Comparison of ENCODE assay signal across 8 cellular contexts in genomic region chr2:169361706-169362345, GRCh38. TPM values are rescaled to one million over a fixed set of nuclear protein-coding genes. Genes with fewer than 3 reads are reported as not detected.
DNase-seq lines count a peak whose midpoint lies in the region; ATAC-seq and TF ChIP-seq lines count a peak whose summit lies in the region.

No MANE protein-coding gene starts in this region.

- peak; percentile 39 for DNase-seq in Daoy (ENCODE audit: low read depth)
- no peak for DNase-seq in Panc1 (ENCODE audit: low read depth, low spot score)
- peak in 2 of 3 donors; percentile 27 to 42 for DNase-seq in mucosa of descending colon
- no peak for DNase-seq in mucosa of gallbladder (ENCODE audit: low spot score)
- DNase-seq in putamen (ENCODE audit: low spot score): no peak
- no peak for DNase-seq in activated CD4-positive, CD25-positive, alpha-beta regulatory T cell treated with anti-CD3 and anti-CD28 coated beads, Interleukin-2, amount 50 U/mL, for 72 hours

- H3K27me3 ChIP-seq in Panc1 (ENCODE audit: control insufficient read depth, insufficient read depth, low read length) (peaks cover 27% of the 10 kb centered on the region), ectodermal cell (ENCODE audit: control insufficient read depth, insufficient read depth, low read length, poor library complexity, severe bottlenecking) (peaks cover 13% of the 10 kb centered on the region)

- no peak overlapping the region for H3K27ac ChIP-seq in Panc1 (ENCODE audit: low read length)
- peak overlapping the region; percentile 71 for H3K27ac ChIP-seq in ectodermal cell (ENCODE audit: insufficient read depth, low read depth, low read length, poor library complexity, severe bottlenecking)
- H3K27ac ChIP-seq in urinary bladder (ENCODE audit: low read depth): no peak overlapping the region

- in situ Hi-C loops in Panc1 (cut with HindIII; ENCODE audit: low pct_unique_long_range_greater_than_20kb, low sequenced_read_pairs): no loop called here

- no peaks in the 10 kb centered on the region for H3K9me3 ChIP-seq in Panc1 (ENCODE audit: control insufficient read depth, insufficient read depth, low read depth, low read length)
- no peaks in the 10 kb centered on the region for H3K9me3 ChIP-seq in ectodermal cell (ENCODE audit: control insufficient read depth, low read length)
- H3K9me3 ChIP-seq in mucosa of descending colon: no peaks in the 10 kb centered on the region

- H3K4me3 ChIP-seq in Panc1 (ENCODE audit: low read depth in 2 of 2, low read length in 2 of 2) (peak overlapping the region; percentile 24 to 45), ectodermal cell (ENCODE audit: insufficient read depth, low read depth, low read length) (peak overlapping the region; percentile 72), mucosa of descending colon (no peak overlapping the region), urinary bladder (ENCODE audit: low read depth, low read length) (peak overlapping the region; percentile 37)

- no TSS peak for BruUV-seq in Panc1 (replicated peaks; lab: Mats Ljungman, UMichigan)

- WGBS in ectodermal cell, 2 experiments: 0% methylated on average over 57 of the region's 57 CpGs
- WGBS in urinary bladder: under 1% methylated on average over 57 of the region's 57 CpGs

- H3K36me3 ChIP-seq in Panc1 (ENCODE audit: control insufficient read depth, insufficient read depth, low read length): no peaks in the 10 kb centered on the region
- no peaks in the 10 kb centered on the region for H3K36me3 ChIP-seq in ectodermal cell (ENCODE audit: control insufficient read depth, insufficient read depth, low read length)
- no peaks in the 10 kb centered on the region for H3K36me3 ChIP-seq in mucosa of descending colon (ENCODE audit: low read depth)
- H3K36me3 ChIP-seq in urinary bladder (ENCODE audit: insufficient read depth): no peaks in the 10 kb centered on the region

- CTCF ChIA-PET in Panc1 (lab: Charles Lee): no interaction called here

- H3K4me1 ChIP-seq in Panc1 (ENCODE audit: control insufficient read depth, insufficient read depth, low read length) (peaks cover 15% of the 10 kb centered on the region), ectodermal cell (ENCODE audit: control insufficient read depth, insufficient read depth, low read length) (peaks cover 31% of the 10 kb centered on the region), mucosa of descending colon (ENCODE audit: low read depth) (peaks cover 35% of the 10 kb centered on the region), urinary bladder (ENCODE audit: insufficient read depth) (no peaks in the 10 kb centered on the region)

- intact Hi-C loops in Panc1 (cut with micrococcal nuclease; ENCODE audit: unreplicated experiment): no loop called here
- intact Hi-C loops in mucosa of descending colon (cut with DNase I, micrococcal nuclease): no loop called here

- POLR2A ChIA-PET in Panc1 (lab: Charles Lee): no interaction called here

- TF ChIP-seq CTCF in Panc1 (IDR thresholded peaks at IDR 0.05): no peak
- TF ChIP-seq CTCF in mucosa of descending colon (IDR thresholded peaks at IDR 0.05): no peak

- ATAC-seq in Panc1 (peak; percentile 75), mucosa of descending colon (peak; percentile 35)

RNA-seq across cellular contexts. Expression of gene LRP2, which starts 0.5 kb away (rescaled TPM):
- total RNA-seq in Daoy (2014; rRNA removed; shearing (Covaris generic)): under 0.01 TPM in 1 of 2 replicates, not detected in the other
- 0.10 TPM for total RNA-seq in Panc1 (2021; ENCODE audit: unreplicated experiment)
- polyA plus RNA-seq in Panc1 (2012; ENCODE audit: insufficient read length): not detected
- polyA plus RNA-seq in ectodermal cell (2013, experiment 1 of 4): 77.9 TPM
- 108 TPM for polyA plus RNA-seq in ectodermal cell (2013, experiment 2 of 4)
- polyA plus RNA-seq in ectodermal cell (2013, experiment 3 of 4): 69.1 TPM
- 82.8 TPM for polyA plus RNA-seq in ectodermal cell (2013, experiment 4 of 4)
- under 1 TPM in 1 of 3 donors, not detected in 2; 0.06 TPM for total RNA-seq in mucosa of descending colon
- 0.26 TPM for total RNA-seq in urinary bladder
- polyA plus RNA-seq in urinary bladder: not detected
- 13.6 TPM for total RNA-seq in mucosa of gallbladder

Comparison
In these comparisons a context has a peak if more than half of its experiments do, and no peak if none do; other contexts are left out.
1. DNase-seq: peak in Daoy (single experiment) and mucosa of descending colon (2 of 3); none in Panc1 (single experiment), mucosa of gallbladder (single experiment), putamen (single experiment) and activated CD4-positive, CD25-positive, alpha-beta regulatory T cell treated with anti-CD3 and anti-CD28 coated beads, Interleukin-2, amount 50 U/mL, for 72 hours (single experiment).
2. RNA of gene LRP2, which starts 0.5 kb away (total RNA-seq): 13.6 TPM in mucosa of gallbladder (single experiment); 0.26 TPM in urinary bladder (single experiment), 0.10 TPM in Panc1 (single experiment), under 0.01 TPM in Daoy and 0.06 TPM in mucosa of descending colon; every median in the first group is over 10 times any median in the second.